In the genomic region with DNA sequence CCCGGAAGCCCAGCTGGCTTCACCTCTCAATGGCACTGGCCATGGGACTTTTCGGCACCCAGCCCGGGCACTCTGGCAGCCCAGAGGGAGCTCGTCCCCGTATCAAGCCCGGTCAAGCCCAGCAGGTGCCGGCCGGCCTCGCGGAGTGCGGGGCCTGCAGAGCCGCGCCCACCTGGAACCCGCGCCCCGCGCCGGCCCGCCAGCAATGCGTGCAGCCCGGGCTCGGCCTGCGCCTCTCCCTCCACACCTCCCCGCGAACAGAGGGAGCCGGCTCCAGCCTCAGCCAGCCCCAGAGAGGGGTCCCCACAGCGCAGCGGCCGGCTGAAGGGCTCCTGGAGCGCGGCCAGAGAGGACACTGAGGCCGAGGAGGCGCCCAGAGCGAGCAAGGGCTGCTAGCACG, we compare ENCODE assay signal across 3 cellular contexts.
"Had no signal": no experiment of that assay in that cellular context is flagged by ENCODE, and none has a peak within 500 bp of the region (broad histone marks: within the 10 kb centered on the region; RNA-seq: fewer than 3 reads in every experiment).

No MANE protein-coding gene starts in this region.

- DNase-seq: IMR-90, KBM-7, KG1 had no signal
